ENCODE assay signal across 2 cellular contexts in the genomic region with DNA sequence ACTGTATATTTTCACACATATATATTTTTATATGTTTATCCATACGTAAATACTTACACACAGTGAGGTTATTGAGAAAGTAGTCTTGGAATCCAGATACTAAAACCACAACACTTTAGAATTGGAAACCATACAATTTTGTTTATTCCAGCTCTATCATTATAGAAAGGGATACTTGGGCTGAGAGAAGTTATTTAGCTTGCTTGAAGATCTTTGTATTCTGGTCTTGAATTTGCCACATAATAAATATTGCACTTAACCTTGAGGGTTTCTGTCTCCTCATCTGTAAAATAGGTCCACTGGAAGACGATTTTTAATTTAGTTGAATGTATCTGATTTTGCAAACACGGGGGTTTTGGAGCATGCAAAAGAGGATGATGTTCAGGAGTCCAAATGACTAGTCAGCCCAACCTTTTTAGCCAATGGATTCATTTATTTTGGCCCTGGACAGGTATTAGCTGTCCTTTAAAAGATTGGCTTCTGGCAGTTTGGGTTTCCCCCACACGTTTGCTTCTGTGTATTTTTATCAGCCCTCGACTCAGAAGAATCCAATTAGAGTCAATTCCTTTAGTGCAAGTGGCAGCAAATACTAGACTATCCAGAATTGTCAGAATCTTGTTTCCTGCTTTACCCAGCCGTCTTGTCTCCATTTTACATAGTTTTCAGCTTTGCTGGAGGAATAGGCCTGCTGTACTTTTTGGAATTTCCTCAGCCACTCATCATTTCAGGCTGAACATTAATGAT.
TF ChIP-seq lines count a peak whose summit lies in the region.

No MANE protein-coding gene starts in this region.

TF ChIP-seq in GM23338, 12 proteins besides CTCF, POLR2A, EP300 and RAD21 (continued from another document and continues in another):
- TF ChIP-seq, protein P1, sequence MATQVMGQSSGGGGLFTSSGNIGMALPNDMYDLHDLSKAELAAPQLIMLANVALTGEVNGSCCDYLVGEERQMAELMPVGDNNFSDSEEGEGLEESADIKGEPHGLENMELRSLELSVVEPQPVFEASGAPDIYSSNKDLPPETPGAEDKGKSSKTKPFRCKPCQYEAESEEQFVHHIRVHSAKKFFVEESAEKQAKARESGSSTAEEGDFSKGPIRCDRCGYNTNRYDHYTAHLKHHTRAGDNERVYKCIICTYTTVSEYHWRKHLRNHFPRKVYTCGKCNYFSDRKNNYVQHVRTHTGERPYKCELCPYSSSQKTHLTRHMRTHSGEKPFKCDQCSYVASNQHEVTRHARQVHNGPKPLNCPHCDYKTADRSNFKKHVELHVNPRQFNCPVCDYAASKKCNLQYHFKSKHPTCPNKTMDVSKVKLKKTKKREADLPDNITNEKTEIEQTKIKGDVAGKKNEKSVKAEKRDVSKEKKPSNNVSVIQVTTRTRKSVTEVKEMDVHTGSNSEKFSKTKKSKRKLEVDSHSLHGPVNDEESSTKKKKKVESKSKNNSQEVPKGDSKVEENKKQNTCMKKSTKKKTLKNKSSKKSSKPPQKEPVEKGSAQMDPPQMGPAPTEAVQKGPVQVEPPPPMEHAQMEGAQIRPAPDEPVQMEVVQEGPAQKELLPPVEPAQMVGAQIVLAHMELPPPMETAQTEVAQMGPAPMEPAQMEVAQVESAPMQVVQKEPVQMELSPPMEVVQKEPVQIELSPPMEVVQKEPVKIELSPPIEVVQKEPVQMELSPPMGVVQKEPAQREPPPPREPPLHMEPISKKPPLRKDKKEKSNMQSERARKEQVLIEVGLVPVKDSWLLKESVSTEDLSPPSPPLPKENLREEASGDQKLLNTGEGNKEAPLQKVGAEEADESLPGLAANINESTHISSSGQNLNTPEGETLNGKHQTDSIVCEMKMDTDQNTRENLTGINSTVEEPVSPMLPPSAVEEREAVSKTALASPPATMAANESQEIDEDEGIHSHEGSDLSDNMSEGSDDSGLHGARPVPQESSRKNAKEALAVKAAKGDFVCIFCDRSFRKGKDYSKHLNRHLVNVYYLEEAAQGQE (IDR thresholded peaks at IDR 0.05; ENCODE audit: unreplicated experiment): no peak
- TF ChIP-seq ZNF331 (CRISPR knock-in tag; IDR thresholded peaks at IDR 0.05; ENCODE audit: low read depth): no peak
- no peak for TF ChIP-seq EZH2 (IDR thresholded peaks at IDR 0.05; ENCODE audit: low read depth, unreplicated experiment)
- TF ChIP-seq, protein P2, sequence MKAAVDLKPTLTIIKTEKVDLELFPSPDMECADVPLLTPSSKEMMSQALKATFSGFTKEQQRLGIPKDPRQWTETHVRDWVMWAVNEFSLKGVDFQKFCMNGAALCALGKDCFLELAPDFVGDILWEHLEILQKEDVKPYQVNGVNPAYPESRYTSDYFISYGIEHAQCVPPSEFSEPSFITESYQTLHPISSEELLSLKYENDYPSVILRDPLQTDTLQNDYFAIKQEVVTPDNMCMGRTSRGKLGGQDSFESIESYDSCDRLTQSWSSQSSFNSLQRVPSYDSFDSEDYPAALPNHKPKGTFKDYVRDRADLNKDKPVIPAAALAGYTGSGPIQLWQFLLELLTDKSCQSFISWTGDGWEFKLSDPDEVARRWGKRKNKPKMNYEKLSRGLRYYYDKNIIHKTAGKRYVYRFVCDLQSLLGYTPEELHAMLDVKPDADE (IDR thresholded peaks at IDR 0.05): no peak
- TF ChIP-seq, protein P3, sequence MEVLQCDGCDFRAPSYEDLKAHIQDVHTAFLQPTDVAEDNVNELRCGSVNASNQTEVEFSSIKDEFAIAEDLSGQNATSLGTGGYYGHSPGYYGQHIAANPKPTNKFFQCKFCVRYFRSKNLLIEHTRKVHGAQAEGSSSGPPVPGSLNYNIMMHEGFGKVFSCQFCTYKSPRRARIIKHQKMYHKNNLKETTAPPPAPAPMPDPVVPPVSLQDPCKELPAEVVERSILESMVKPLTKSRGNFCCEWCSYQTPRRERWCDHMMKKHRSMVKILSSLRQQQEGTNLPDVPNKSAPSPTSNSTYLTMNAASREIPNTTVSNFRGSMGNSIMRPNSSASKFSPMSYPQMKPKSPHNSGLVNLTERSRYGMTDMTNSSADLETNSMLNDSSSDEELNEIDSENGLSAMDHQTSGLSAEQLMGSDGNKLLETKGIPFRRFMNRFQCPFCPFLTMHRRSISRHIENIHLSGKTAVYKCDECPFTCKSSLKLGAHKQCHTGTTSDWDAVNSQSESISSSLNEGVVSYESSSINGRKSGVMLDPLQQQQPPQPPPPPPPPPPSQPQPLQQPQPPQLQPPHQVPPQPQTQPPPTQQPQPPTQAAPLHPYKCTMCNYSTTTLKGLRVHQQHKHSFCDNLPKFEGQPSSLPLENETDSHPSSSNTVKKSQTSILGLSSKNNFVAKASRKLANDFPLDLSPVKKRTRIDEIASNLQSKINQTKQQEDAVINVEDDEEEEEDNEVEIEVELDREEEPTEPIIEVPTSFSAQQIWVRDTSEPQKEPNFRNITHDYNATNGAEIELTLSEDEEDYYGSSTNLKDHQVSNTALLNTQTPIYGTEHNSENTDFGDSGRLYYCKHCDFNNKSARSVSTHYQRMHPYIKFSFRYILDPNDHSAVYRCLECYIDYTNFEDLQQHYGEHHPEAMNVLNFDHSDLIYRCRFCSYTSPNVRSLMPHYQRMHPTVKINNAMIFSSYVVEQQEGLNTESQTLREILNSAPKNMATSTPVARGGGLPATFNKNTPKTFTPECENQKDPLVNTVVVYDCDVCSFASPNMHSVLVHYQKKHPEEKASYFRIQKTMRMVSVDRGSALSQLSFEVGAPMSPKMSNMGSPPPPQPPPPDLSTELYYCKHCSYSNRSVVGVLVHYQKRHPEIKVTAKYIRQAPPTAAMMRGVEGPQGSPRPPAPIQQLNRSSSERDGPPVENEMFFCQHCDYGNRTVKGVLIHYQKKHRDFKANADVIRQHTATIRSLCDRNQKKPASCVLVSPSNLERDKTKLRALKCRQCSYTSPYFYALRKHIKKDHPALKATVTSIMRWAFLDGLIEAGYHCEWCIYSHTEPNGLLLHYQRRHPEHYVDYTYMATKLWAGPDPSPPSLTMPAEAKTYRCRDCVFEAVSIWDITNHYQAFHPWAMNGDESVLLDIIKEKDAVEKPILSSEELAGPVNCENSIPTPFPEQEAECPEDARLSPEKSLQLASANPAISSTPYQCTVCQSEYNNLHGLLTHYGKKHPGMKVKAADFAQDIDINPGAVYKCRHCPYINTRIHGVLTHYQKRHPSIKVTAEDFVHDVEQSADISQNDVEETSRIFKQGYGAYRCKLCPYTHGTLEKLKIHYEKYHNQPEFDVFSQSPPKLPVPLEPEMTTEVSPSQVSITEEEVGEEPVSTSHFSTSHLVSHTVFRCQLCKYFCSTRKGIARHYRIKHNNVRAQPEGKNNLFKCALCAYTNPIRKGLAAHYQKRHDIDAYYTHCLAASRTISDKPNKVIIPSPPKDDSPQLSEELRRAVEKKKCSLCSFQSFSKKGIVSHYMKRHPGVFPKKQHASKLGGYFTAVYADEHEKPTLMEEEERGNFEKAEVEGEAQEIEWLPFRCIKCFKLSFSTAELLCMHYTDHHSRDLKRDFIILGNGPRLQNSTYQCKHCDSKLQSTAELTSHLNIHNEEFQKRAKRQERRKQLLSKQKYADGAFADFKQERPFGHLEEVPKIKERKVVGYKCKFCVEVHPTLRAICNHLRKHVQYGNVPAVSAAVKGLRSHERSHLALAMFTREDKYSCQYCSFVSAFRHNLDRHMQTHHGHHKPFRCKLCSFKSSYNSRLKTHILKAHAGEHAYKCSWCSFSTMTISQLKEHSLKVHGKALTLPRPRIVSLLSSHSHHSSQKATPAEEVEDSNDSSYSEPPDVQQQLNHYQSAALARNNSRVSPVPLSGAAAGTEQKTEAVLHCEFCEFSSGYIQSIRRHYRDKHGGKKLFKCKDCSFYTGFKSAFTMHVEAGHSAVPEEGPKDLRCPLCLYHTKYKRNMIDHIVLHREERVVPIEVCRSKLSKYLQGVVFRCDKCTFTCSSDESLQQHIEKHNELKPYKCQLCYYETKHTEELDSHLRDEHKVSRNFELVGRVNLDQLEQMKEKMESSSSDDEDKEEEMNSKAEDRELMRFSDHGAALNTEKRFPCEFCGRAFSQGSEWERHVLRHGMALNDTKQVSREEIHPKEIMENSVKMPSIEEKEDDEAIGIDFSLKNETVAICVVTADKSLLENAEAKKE (CRISPR knock-in tag; IDR thresholded peaks at IDR 0.05): no peak
- no peak for TF ChIP-seq POLR2AphosphoS5 (IDR thresholded peaks at IDR 0.05; ENCODE audit: low read depth)
- TF ChIP-seq ZNF114 (CRISPR knock-in tag; IDR thresholded peaks at IDR 0.05): no peak
- TF ChIP-seq STAT1 (IDR thresholded peaks at IDR 0.05; ENCODE audit: unreplicated experiment): no peak

TF ChIP-seq in liver, 16 proteins besides CTCF, POLR2A, EP300 and RAD21 (continued from another document):
- TF ChIP-seq, protein P1 (IDR thresholded peaks at IDR 0.05): no peak
